37 cellular contexts compared by ENCODE assay signal in the genomic region with DNA sequence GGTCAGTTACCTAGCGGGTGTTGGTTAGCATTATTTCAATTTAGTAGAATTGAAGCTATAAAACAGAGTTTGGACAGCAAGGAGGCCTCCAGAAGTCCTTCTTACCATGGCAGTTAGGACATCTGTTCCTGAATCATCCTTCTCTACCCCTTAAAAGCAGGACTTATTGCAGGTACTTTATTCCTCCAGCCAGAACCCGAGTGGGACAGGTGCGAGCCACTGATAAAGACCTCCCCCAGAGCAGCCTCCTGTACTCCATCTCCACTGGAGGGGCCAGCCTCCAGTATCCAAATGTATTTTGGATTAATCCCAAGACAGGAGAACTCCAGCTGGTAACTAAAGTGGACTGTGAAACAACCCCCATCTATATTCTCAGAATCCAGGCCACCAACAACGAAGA.
"Had no signal": no experiment of that assay in that cellular context is flagged by ENCODE, and none has a peak within 500 bp of the region (broad histone marks: within the 10 kb centered on the region; RNA-seq: fewer than 3 reads in every experiment).

No MANE protein-coding gene starts in this region.

- FAIRE-seq: astrocyte, colon, RCC 7860 had no signal

- ATAC-seq: activated naive CD4-positive, alpha-beta T cell treated with anti-CD3 and anti-CD28 coated beads, Interleukin-2, amount 50 U/mL, for 72 hours; activated T-cell treated with anti-CD3 and anti-CD28 coated beads, Interleukin-2, amount 50 U/mL, for 4 hours; body of pancreas; Right ventricle myocardium inferior; SK-N-SH treated with all-trans-retinoic acid at 6 μM for 48 hours had no signal

- H3K36me3 ChIP-seq: adrenal gland, breast epithelium, MG63 had no signal

- H2AFZ ChIP-seq: PC-9 had no signal

- H3K27me3 ChIP-seq: adrenal gland, body of pancreas, breast epithelium, MG63 had no signal

- H3K27ac ChIP-seq: adrenal gland, body of pancreas, breast epithelium, PC-9, RWPE1, VCaP had no signal

- H3K4me3 ChIP-seq: adrenal gland, body of pancreas, breast epithelium, MG63, PC-9 had no signal

- H3K9me3 ChIP-seq: adrenal gland, body of pancreas, breast epithelium, MG63 had no signal

- DNase-seq: activated B cell treated with CpG ODN at 0.5 μM for 24 hours; activated CD4-positive, alpha-beta memory T cell treated with anti-CD3 and anti-CD28 coated beads for 36 hours; activated CD4-positive, alpha-beta T cell treated with anti-CD3 and anti-CD28 coated beads for 4 hours; activated CD4-positive, alpha-beta T cell treated with anti-CD3 and anti-CD28 coated beads, Interleukin-2, amount 50 U/mL, for 1 hour; activated CD4-positive, CD25-positive, alpha-beta regulatory T cell treated with anti-CD3 and anti-CD28 coated beads, Interleukin-2, amount 50 U/mL, for 72 hours; activated CD8-positive, alpha-beta memory T cell treated with anti-CD3 and anti-CD28 coated beads, Interleukin-2, amount 50 U/mL, for 4 hours; activated gamma-delta T cell treated with Interleukin-2 at 50 U/mL for 16 hours; activated naive CD4-positive, alpha-beta T cell treated with anti-CD3 and anti-CD28 coated beads for 36 hours; activated T-cell treated with anti-CD3 and anti-CD28 coated beads for 4 hours; activated T-cell treated with anti-CD3 and anti-CD28 coated beads, Interleukin-2, amount 50 U/mL, for 4 hours; adrenal gland; body of pancreas; cerebellar nuclear complex; Kasumi-1; KBM-7; MG63; NCI-H1048; NCI-H1417 treated with DMSO at 0.1 percent for 48 hours; NCI-H187 treated with DMSO at 0.1 percent for 48 hours; NCI-H2081; NCI-H510A treated with DMSO at 0.1 percent for 48 hours; NCI-H526 treated with DMSO at 0.1 percent for 48 hours; NCI-H82; PC-9; SIG-M5; T-helper 1 cell; T-helper 2 cell; T-helper 9 cell had no signal

- H3K4me2 ChIP-seq: PC-9 had no signal

- H3K4me1 ChIP-seq: adrenal gland, body of pancreas, breast epithelium had no signal
